31 cellular contexts compared by ENCODE assay signal in genomic region chr15:33670567-33670966, GRCh38.
"Had no signal": no experiment of that assay in that cellular context is flagged by ENCODE, and none has a peak within 500 bp of the region (broad histone marks: within the 10 kb centered on the region; RNA-seq: fewer than 3 reads in every experiment).

No MANE protein-coding gene starts in this region.

- H3K4me2 ChIP-seq: SK-N-SH had no signal

- ATAC-seq: activated CD8-positive, alpha-beta memory T cell treated with anti-CD3 and anti-CD28 coated beads, Interleukin-2, amount 10 ng/mL, durations not matched to agents 7 days and 5 days; activated naive CD4-positive, alpha-beta T cell treated with anti-CD3 and anti-CD28 coated beads, Interleukin-2, amount 50 U/mL, for 72 hours; activated naive CD8-positive, alpha-beta T cell treated with anti-CD3 and anti-CD28 coated beads, Interleukin-2, amount 50 U/mL, for 24 hours; activated T-cell treated with anti-CD3 and anti-CD28 coated beads, Interleukin-2, amount 50 U/mL, for 4 hours; body of pancreas had no signal

- H3K27ac Mint-ChIP-seq: activated B cell treated with CpG ODN at 0.5 μM for 24 hours; activated CD4-positive, alpha-beta T cell treated with anti-CD3 and anti-CD28 coated beads, Interleukin-2, amount 10 ng/mL, durations not matched to agents 24 days and 14 days; activated CD8-positive, alpha-beta memory T cell treated with anti-CD3 and anti-CD28 coated beads, Interleukin-2, amount 10 ng/mL, durations not matched to agents 7 days and 5 days; activated naive CD4-positive, alpha-beta T cell treated with anti-CD3 and anti-CD28 coated beads, Interleukin-2, amount 50 U/mL, for 72 hours; activated naive CD8-positive, alpha-beta T cell treated with anti-CD3 and anti-CD28 coated beads, Interleukin-2, amount 50 U/mL, for 24 hours; T-helper 1 cell treated with Interleukin-12 subunit alpha and Interleukin-12 subunit beta and Interleukin-4 antibody, amounts not matched to agents 30 μg/mL and 1 μg/mL, for 36 hours had no signal

- H3K4me3 ChIP-seq: ascending aorta, body of pancreas, coronary artery, SJCRH30 had no signal

- H3K4me1 Mint-ChIP-seq: activated CD4-positive, alpha-beta T cell treated with anti-CD3 and anti-CD28 coated beads, Interleukin-2, amount 10 ng/mL, durations not matched to agents 24 days and 14 days; activated CD8-positive, alpha-beta memory T cell treated with anti-CD3 and anti-CD28 coated beads, Interleukin-2, amount 10 ng/mL, durations not matched to agents 7 days and 5 days; activated naive CD8-positive, alpha-beta T cell treated with anti-CD3 and anti-CD28 coated beads, Interleukin-2, amount 50 U/mL, for 24 hours had no signal

- H3K4me1 ChIP-seq: ascending aorta, body of pancreas, SJCRH30 had no signal

- DNase-seq: activated B cell treated with CpG ODN at 0.5 μM for 24 hours; activated CD4-positive, alpha-beta T cell treated with anti-CD3 and anti-CD28 coated beads for 1 hour; activated CD4-positive, alpha-beta T cell treated with anti-CD3 and anti-CD28 coated beads, Interleukin-2, amount 10 ng/mL, durations not matched to agents 24 days and 14 days; activated CD4-positive, alpha-beta T cell treated with anti-CD3 and anti-CD28 coated beads, Interleukin-2, amount 50 U/mL, for 48 hours; activated CD8-positive, alpha-beta memory T cell treated with anti-CD3 and anti-CD28 coated beads, Interleukin-2, amount 10 ng/mL, durations not matched to agents 7 days and 5 days; activated effector memory CD4-positive, alpha-beta T cell treated with anti-CD3 and anti-CD28 coated beads, Interleukin-2, amount 50 U/mL, for 16 hours; activated naive CD4-positive, alpha-beta T cell treated with Interleukin-2 at 50 U/mL for 16 hours; activated naive CD8-positive, alpha-beta T cell treated with anti-CD3 and anti-CD28 coated beads, Interleukin-2, amount 50 U/mL, for 24 hours; activated T-cell treated with anti-CD3 and anti-CD28 coated beads, Interleukin-2, amount 50 U/mL, for 4 hours; amniotic stem cell; body of pancreas; central memory CD4-positive, alpha-beta T cell; KG1; NCI-H146; NCI-H187 treated with DMSO at 0.1 percent for 48 hours; NCI-H2171; NCI-H2227 treated with DMSO at 0.1 percent for 48 hours; NCI-H526 treated with DMSO at 0.1 percent for 48 hours; NCI-H82; NK-92 treated with Interleukin-12 subunit alpha and Interleukin-12 subunit beta, amount 100 ng/mL, for 24 hours; Right ventricle myocardium superior; SJCRH30; SK-N-SH; T-helper 9 cell had no signal

- FAIRE-seq: bronchial epithelial cell, TTC549 had no signal

- H3K36me3 ChIP-seq: ascending aorta had no signal

- H3K27ac ChIP-seq: ascending aorta, body of pancreas, coronary artery, RWPE1, SJCRH30 had no signal

- H3K36me3 Mint-ChIP-seq: activated CD8-positive, alpha-beta memory T cell treated with anti-CD3 and anti-CD28 coated beads, Interleukin-2, amount 10 ng/mL, durations not matched to agents 7 days and 5 days; activated naive CD4-positive, alpha-beta T cell treated with anti-CD3 and anti-CD28 coated beads, Interleukin-2, amount 50 U/mL, for 72 hours had no signal

- H3K9me3 ChIP-seq: ascending aorta, body of pancreas, SJCRH30, SK-N-SH had no signal

- H3K9ac ChIP-seq: SK-N-SH had no signal

- H3K27me3 ChIP-seq: ascending aorta, body of pancreas, SJCRH30 had no signal

- H3K4me3 Mint-ChIP-seq: activated B cell treated with CpG ODN at 0.5 μM for 24 hours; activated CD4-positive, alpha-beta T cell treated with anti-CD3 and anti-CD28 coated beads, Interleukin-2, amount 10 ng/mL, durations not matched to agents 24 days and 14 days; activated CD8-positive, alpha-beta memory T cell treated with anti-CD3 and anti-CD28 coated beads, Interleukin-2, amount 10 ng/mL, durations not matched to agents 7 days and 5 days; activated naive CD8-positive, alpha-beta T cell treated with anti-CD3 and anti-CD28 coated beads, Interleukin-2, amount 50 U/mL, for 24 hours; activated T-cell treated with anti-CD3 and anti-CD28 coated beads, Interleukin-2, amount 50 U/mL, for 4 hours; T-helper 1 cell treated with Interleukin-12 subunit alpha and Interleukin-12 subunit beta and Interleukin-4 antibody, amounts not matched to agents 30 μg/mL and 1 μg/mL, for 36 hours had no signal
